18 cellular contexts compared by ENCODE assay signal in genomic region chr21:26490771-26491170, GRCh38.
DNase-seq lines count a peak whose midpoint lies in the region; ATAC-seq, FAIRE-seq and TF ChIP-seq lines count a peak whose summit lies in the region.
"Had no signal": no experiment of that assay in that cellular context is flagged by ENCODE, and none has a peak within 500 bp of the region (broad histone marks: within the 10 kb centered on the region; RNA-seq: fewer than 3 reads in every experiment).

No MANE protein-coding gene starts in this region.

- H3K27me3 ChIP-seq in GM23338 (ENCODE audit: insufficient read depth) (no peaks in the 10 kb centered on the region), adipocyte (replicated peaks; ENCODE audit: control insufficient read depth, insufficient read depth, low read length) (no peaks in the 10 kb centered on the region), sigmoid colon (no peaks in the 10 kb centered on the region), pancreas (no peaks in the 10 kb centered on the region)
- H3K27me3 ChIP-seq: tibial nerve had no signal

- H3K36me3 ChIP-seq in GM23338 (ENCODE audit: insufficient read depth) (no peaks in the 10 kb centered on the region), adipocyte (ENCODE audit: control insufficient read depth, insufficient read depth, low read length, severe bottlenecking) (no peaks in the 10 kb centered on the region), sigmoid colon (no peaks in the 10 kb centered on the region), pancreas (no peaks in the 10 kb centered on the region)
- H3K36me3 ChIP-seq: tibial nerve had no signal

- H3F3A ChIP-seq in GM23338 (replicated peaks; ENCODE audit: low read depth) = no peaks in the 10 kb centered on the region

- FAIRE-seq in pancreas (lab: Jason Lieb, UNC) = no peak
- FAIRE-seq: K562, kidney had no signal

- H3K4me3 Mint-ChIP-seq in GM23338 = no peak overlapping the region
- no peak overlapping the region for H3K4me3 Mint-ChIP-seq in glutamatergic neuron (ENCODE audit: unreplicated experiment)
- H3K4me3 Mint-ChIP-seq in osteocyte (ENCODE audit: unreplicated experiment) = no peak overlapping the region
- H3K4me3 Mint-ChIP-seq: activated CD4-positive, alpha-beta T cell treated with anti-CD3 and anti-CD28 coated beads for 36 hours; B cell had no signal

- H3K9me3 Mint-ChIP-seq in GM23338 (peaks cover 3% of the 10 kb centered on the region; the same call in 1 of the 3 replicates), glutamatergic neuron (ENCODE audit: unreplicated experiment) (peaks cover 4% of the 10 kb centered on the region), osteocyte (ENCODE audit: unreplicated experiment) (peaks cover 3% of the 10 kb centered on the region)

- H3K27me3 Mint-ChIP-seq in GM23338 (ENCODE audit: insufficient read depth, low read depth, poor library complexity) (peaks cover 1% of the 10 kb centered on the region), glutamatergic neuron (ENCODE audit: unreplicated experiment) (peaks cover 4% of the 10 kb centered on the region), osteocyte (ENCODE audit: unreplicated experiment) (no peaks in the 10 kb centered on the region)
- H3K27me3 Mint-ChIP-seq: activated CD4-positive, alpha-beta T cell treated with anti-CD3 and anti-CD28 coated beads for 36 hours; B cell had no signal

- no peaks in the 10 kb centered on the region for H4K20me1 ChIP-seq in GM23338 (replicated peaks; ENCODE audit: insufficient read depth)

- TF ChIP-seq EP300 in sigmoid colon (IDR thresholded peaks at IDR 0.05) = no peak

- H3K9me3 ChIP-seq in adipocyte (ENCODE audit: control insufficient read depth, low read length) (no peaks in the 10 kb centered on the region), sigmoid colon (no peaks in the 10 kb centered on the region), pancreas (no peaks in the 10 kb centered on the region)

- peak; percentile 62 for DNase-seq in GM23338 (ENCODE audit: low spot score)
- peak; percentile 49 for DNase-seq in adipocyte (ENCODE audit: low read depth)
- no peak for DNase-seq in glutamatergic neuron
- DNase-seq in osteocyte (ENCODE audit: extremely low spot score, unreplicated experiment) = no peak
- no peak for DNase-seq in sigmoid colon
- DNase-seq in mesenteric fat pad (ENCODE audit: low spot score) = no peak
- no peak for DNase-seq in pancreas
- no peak for DNase-seq in iPS-NIHi7 (ENCODE audit: extremely low spot score)
- DNase-seq: activated CD4-positive, alpha-beta T cell treated with anti-CD3 and anti-CD28 coated beads for 36 hours; kidney; NCI-H1092; stimulated activated CD4-positive, alpha-beta T cell treated with anti-CD3 and anti-CD28 coated beads, Interleukin-4, amount 100 ng/mL, for 4 hours; T-helper 9 cell had no signal

- H2AFZ ChIP-seq in GM23338 = no peak overlapping the region

- H3K27ac ChIP-seq in GM23338 (ENCODE audit: low read depth) (no peak overlapping the region), sigmoid colon (no peak overlapping the region), pancreas (no peak overlapping the region)
- H3K27ac ChIP-seq: tibial nerve had no signal

- H3K27ac Mint-ChIP-seq in GM23338 (peak overlapping the region; percentile 4; the same call in 1 of the 2 replicates), glutamatergic neuron (ENCODE audit: unreplicated experiment) (peak overlapping the region; percentile 9), osteocyte (ENCODE audit: unreplicated experiment) (peak overlapping the region; percentile 68)
- H3K27ac Mint-ChIP-seq: activated CD4-positive, alpha-beta T cell treated with anti-CD3 and anti-CD28 coated beads for 36 hours; activated naive CD4-positive, alpha-beta T cell treated with anti-CD3 and anti-CD28 coated beads, Interleukin-2, amount 50 U/mL, for 72 hours; B cell had no signal

- H3K9ac ChIP-seq in adipocyte (ENCODE audit: low read length) = no peak overlapping the region

- H3K9me2 ChIP-seq in GM23338 (ENCODE audit: insufficient read depth) = peaks cover 4% of the 10 kb centered on the region; the same call in 1 of the 2 replicates

- TF ChIP-seq POLR2A in sigmoid colon (IDR thresholded peaks at IDR 0.05) = no peak

- WGBS in sigmoid colon, 2 donors = 54 to 70% methylated on average over 2 of the region's 2 CpGs
- WGBS in pancreas, 2 donors = 37 to 43% methylated on average over 2 of the region's 2 CpGs

- no peaks in the 10 kb centered on the region for H3K79me2 ChIP-seq in GM23338 (replicated peaks; ENCODE audit: insufficient read depth)

- ATAC-seq in GM23338 (peak; percentile 61), pancreas (no peak)
- ATAC-seq: activated CD4-positive, alpha-beta T cell treated with anti-CD3 and anti-CD28 coated beads for 36 hours; activated naive CD4-positive, alpha-beta T cell treated with anti-CD3 and anti-CD28 coated beads, Interleukin-2, amount 50 U/mL, for 72 hours; K562; sciatic nerve had no signal

- H3K4me3 ChIP-seq in GM23338 (no peak overlapping the region), adipocyte (ENCODE audit: low read length) (no peak overlapping the region), sigmoid colon (no peak overlapping the region), pancreas (no peak overlapping the region)
- H3K4me3 ChIP-seq: K562, tibial nerve had no signal

- peaks cover 16% of the 10 kb centered on the region for H3K4me1 Mint-ChIP-seq in GM23338
- H3K4me1 Mint-ChIP-seq in glutamatergic neuron (ENCODE audit: low read depth, unreplicated experiment) = peaks cover 13% of the 10 kb centered on the region
- peaks cover 16% of the 10 kb centered on the region for H3K4me1 Mint-ChIP-seq in osteocyte (ENCODE audit: unreplicated experiment)
- H3K4me1 Mint-ChIP-seq: activated CD4-positive, alpha-beta T cell treated with anti-CD3 and anti-CD28 coated beads for 36 hours; B cell had no signal

- intact Hi-C loops in sigmoid colon (cut with DNase I) = no loop called here
- intact Hi-C loops in pancreas (cut with DNase I) = no loop called here

- H3K36me3 Mint-ChIP-seq in GM23338 (ENCODE audit: low read depth) = peaks cover 12% of the 10 kb centered on the region
- H3K36me3 Mint-ChIP-seq in glutamatergic neuron (ENCODE audit: unreplicated experiment) = peaks cover 5% of the 10 kb centered on the region
- H3K36me3 Mint-ChIP-seq in osteocyte (ENCODE audit: unreplicated experiment) = no peaks in the 10 kb centered on the region

- TF ChIP-seq CTCF in GM23338 (conservative IDR thresholded peaks at IDR 0.05; ENCODE audit: low read depth in 2 of 2) (no peak), glutamatergic neuron (IDR thresholded peaks at IDR 0.05; ENCODE audit: partially characterized antibody, unreplicated experiment) (no peak), osteocyte (IDR thresholded peaks at IDR 0.05) (no peak), sigmoid colon (IDR thresholded peaks at IDR 0.05) (no peak), pancreas (IDR thresholded peaks at IDR 0.05) (no peak)

- H3K4me2 ChIP-seq in GM23338 = no peak overlapping the region

- H3K4me1 ChIP-seq in GM23338 (ENCODE audit: insufficient read depth) (peaks cover 7% of the 10 kb centered on the region; the same call in 1 of the 2 replicates), adipocyte (ENCODE audit: control insufficient read depth, insufficient read depth, low read length) (peaks cover 2% of the 10 kb centered on the region), sigmoid colon (no peaks in the 10 kb centered on the region), pancreas (no peaks in the 10 kb centered on the region)
- H3K4me1 ChIP-seq: tibial nerve had no signal

Comparison
In these comparisons a context has a peak if more than half of its experiments do, and no peak if none do; other contexts are left out.
1. DNase-seq: peak in GM23338 (single experiment) and adipocyte (single experiment); none in glutamatergic neuron (single experiment), osteocyte (single experiment), sigmoid colon (single experiment), mesenteric fat pad (single experiment), pancreas (0 of 6) and iPS-NIHi7 (single experiment).
2. H3K27ac Mint-ChIP-seq: peak in every context shown above with its lines; median percentile 68 in osteocyte; 9 in glutamatergic neuron; 4 in GM23338.